Comparison of ENCODE assay signal across 5 cellular contexts in the genomic region with DNA sequence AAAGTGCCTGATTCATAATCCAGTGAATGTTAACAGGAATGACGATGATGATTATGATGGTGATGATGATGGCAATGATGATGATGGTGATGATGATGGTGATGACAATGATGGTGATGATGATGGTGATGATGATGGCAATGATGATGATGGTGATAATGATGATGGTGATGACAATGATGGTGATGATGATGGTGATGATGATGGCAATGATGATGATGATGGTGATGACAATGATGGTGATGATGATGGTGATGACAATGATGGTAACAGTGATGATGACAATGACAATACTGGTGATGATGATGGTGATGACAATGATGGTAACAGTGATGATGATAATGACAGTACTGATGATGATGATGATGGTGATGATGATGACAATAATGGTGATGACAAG. TPM values are rescaled to one million over a fixed set of nuclear protein-coding genes. Genes with fewer than 3 reads are reported as not detected.
"Had no signal": no experiment of that assay in that cellular context is flagged by ENCODE, and none has a peak within 500 bp of the region (broad histone marks: within the 10 kb centered on the region; RNA-seq: fewer than 3 reads in every experiment).

No MANE protein-coding gene starts in this region.

RNA-seq across cellular contexts. Expression of gene KCNIP1, which starts 46.6 kb away (rescaled TPM):
- total RNA-seq: GM23248, H4, HT-29, IMR-90, LHCN-M2 had no signal
- polyA plus RNA-seq: GM23248, IMR-90 had no signal
